ENCODE assay signal across 28 cellular contexts in the genomic region with DNA sequence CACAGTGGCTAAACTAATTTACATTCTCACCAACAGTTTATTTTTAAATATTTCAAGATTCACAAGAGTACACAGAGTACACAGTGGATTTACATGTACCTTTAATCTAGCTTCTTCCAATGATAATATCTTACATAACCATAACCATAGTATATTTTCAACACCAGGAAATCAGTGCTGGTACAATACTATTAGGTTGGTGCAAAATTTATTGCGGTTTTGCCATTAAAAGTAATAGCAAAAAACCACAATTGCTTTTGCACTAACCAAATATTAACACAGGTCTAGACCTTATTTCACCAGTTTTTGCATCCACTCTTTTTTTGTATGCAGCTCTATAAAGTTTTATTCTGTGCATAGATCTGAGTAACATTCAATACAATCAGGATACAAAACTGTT.
"Had no signal": no experiment of that assay in that cellular context is flagged by ENCODE, and none has a peak within 500 bp of the region (broad histone marks: within the 10 kb centered on the region; RNA-seq: fewer than 3 reads in every experiment).

No MANE protein-coding gene starts in this region.

- H3K4me1 ChIP-seq: colonic mucosa, esophagus squamous epithelium, foreskin keratinocyte, gastrocnemius medialis, gastroesophageal sphincter, heart left ventricle, heart right ventricle had no signal

- H3K36me3 ChIP-seq: colonic mucosa, esophagus muscularis mucosa, esophagus squamous epithelium, gastrocnemius medialis, gastroesophageal sphincter, heart left ventricle, heart right ventricle had no signal

- DNase-seq: colonic mucosa; cortex of kidney; dermis blood vessel endothelial cell; dorsolateral prefrontal cortex; effector CD4-positive, alpha-beta T cell; effector CD8-positive, alpha-beta T cell; effector memory CD4-positive, alpha-beta T cell; effector memory CD8-positive, alpha-beta T cell; endodermal cell; erythroblast; esophagus squamous epithelium; foreskin fibroblast; foreskin keratinocyte; foreskin melanocyte; gastrocnemius medialis; glutamatergic neuron; head of caudate nucleus; heart left ventricle; heart right ventricle had no signal

- FAIRE-seq: colon, endometrium, endothelial cell of umbilical vein, frontal cortex had no signal

- H3K9me3 ChIP-seq: colonic mucosa, esophagus muscularis mucosa, esophagus squamous epithelium, gastrocnemius medialis, gastroesophageal sphincter, heart left ventricle, heart right ventricle had no signal

- H3K27ac ChIP-seq: colonic mucosa, coronary artery, dorsolateral prefrontal cortex, epithelial cell of prostate, esophagus muscularis mucosa, esophagus squamous epithelium, foreskin keratinocyte, gastrocnemius medialis, gastroesophageal sphincter, heart left ventricle, heart right ventricle had no signal

- ATAC-seq: effector memory CD8-positive, alpha-beta T cell; esophagus mucosa; foreskin keratinocyte; gastrocnemius medialis; gastroesophageal sphincter; heart left ventricle; heart right ventricle had no signal

- H3K27me3 ChIP-seq: colonic mucosa, dorsolateral prefrontal cortex, esophagus muscularis mucosa, esophagus squamous epithelium, foreskin keratinocyte, gastrocnemius medialis, gastroesophageal sphincter, heart left ventricle, heart right ventricle had no signal

- H3K4me3 ChIP-seq: colonic mucosa, coronary artery, dorsolateral prefrontal cortex, esophagus muscularis mucosa, esophagus squamous epithelium, gastrocnemius medialis, gastroesophageal sphincter, heart left ventricle, heart right ventricle had no signal
